ENCODE assay signal across 9 cellular contexts in the genomic region with DNA sequence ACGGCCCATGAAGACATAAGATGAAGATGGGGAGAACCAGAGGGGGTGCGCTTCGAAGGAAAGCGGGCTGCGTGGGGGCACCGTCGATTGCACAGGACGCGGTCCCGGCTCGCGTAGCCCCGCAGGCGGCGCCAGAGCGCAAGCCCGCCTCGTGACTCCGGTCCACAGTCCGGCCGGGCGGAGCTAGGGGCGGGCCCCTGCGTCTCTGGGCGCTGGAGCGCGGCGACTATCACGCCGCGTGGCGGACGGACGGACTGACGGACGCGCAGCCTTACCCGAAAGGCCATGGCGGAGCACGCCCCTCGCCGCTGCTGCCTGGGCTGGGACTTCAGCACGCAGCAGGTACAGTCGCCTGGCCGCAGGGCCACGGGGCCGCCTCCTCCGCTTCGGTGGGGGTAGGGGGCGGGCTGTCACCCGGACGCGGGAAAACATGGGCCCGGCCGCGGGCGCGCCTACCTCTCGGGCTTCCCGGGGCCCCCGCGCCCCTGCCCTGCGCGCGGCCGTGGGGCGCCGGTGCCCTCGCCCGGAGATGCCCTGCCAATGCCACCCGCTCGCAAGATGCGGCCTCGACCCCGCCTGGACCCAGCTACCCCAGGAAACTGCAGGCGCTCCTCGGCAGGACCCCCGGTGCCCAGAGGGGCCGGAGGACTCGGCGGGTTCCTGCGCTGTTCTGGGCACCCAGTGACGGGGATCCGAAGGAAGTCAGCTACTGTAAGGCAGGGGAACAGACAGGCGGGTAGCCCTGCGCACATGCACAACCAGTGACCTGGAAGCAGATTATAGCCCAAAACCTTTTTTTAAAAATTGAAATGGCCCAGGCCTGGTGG. TPM values are rescaled to one million over a fixed set of nuclear protein-coding genes. Genes with fewer than 3 reads are reported as not detected.
DNase-seq lines count a peak whose midpoint lies in the region; ATAC-seq, FAIRE-seq and TF ChIP-seq lines count a peak whose summit lies in the region.
"Had no signal": no experiment of that assay in that cellular context is flagged by ENCODE, and none has a peak within 500 bp of the region (broad histone marks: within the 10 kb centered on the region; RNA-seq: fewer than 3 reads in every experiment).

A gene (plus strand): TSS at position 202 of the 827 bp plus-strand sequence. CDS start 84 bp downstream, at position 286.

- peak within 1 kb of the TSS; percentile 32 for H3K27ac Mint-ChIP-seq in chondrocyte (ENCODE audit: unreplicated experiment)

- peak; percentile 91 for TF ChIP-seq CTCF in chondrocyte (IDR thresholded peaks at IDR 0.05)

- peak; percentile 80 for DNase-seq in ACHN
- DNase-seq in GM18507 (ENCODE audit: extremely low spot score, insufficient read length, low read depth): peak; percentile 84
- peak; percentile 38 for DNase-seq in NCI-H2171 treated with DMSO at 0.1 percent for 48 hours (lab: John Stamatoyannopoulos, UW)
- DNase-seq in activated CD4-positive, CD25-positive, alpha-beta regulatory T cell treated with anti-CD3 and anti-CD28 coated beads, Interleukin-2, amount 50 U/mL, for 72 hours: peak; percentile 81
- DNase-seq in chondrocyte (ENCODE audit: low spot score): peak; percentile 93
- peak; percentile 94 for DNase-seq in left kidney (ENCODE audit: low read depth, low spot score)
- peak; percentile 75 for DNase-seq in stimulated activated CD4-positive, alpha-beta T cell treated with anti-CD3 and anti-CD28 coated beads, Interleukin-1b, Interleukin-23, amount 100 ng/mL, for 48 hours

- ATAC-seq in HG02970 (IDR thresholded peaks at IDR 0.05; ENCODE audit: low FRiP score, unreplicated experiment): peak; percentile 94

- in situ Hi-C loops in ACHN (cut with HindIII; ENCODE audit: low pct_ligation_motif_present, low pct_unique_long_range_greater_than_20kb, low sequenced_read_pairs): no loop called here

- H3K27me3 Mint-ChIP-seq in chondrocyte (ENCODE audit: low read depth): no peaks in the 10 kb centered on the region

- H3K4me1 Mint-ChIP-seq in chondrocyte (ENCODE audit: low read depth): peaks cover 5% of the 10 kb centered on the region

- no peaks in the 10 kb centered on the region for H3K36me3 Mint-ChIP-seq in chondrocyte (ENCODE audit: low read depth)

- peak within 1 kb of the TSS; percentile 74 for H3K4me3 Mint-ChIP-seq in chondrocyte (ENCODE audit: unreplicated experiment)

- no peaks in the 10 kb centered on the region for H3K9me3 Mint-ChIP-seq in chondrocyte (ENCODE audit: low read depth)

- peak; percentile 87 for FAIRE-seq in GM18507 (lab: Jason Lieb, UNC)
- FAIRE-seq: TTC549 had no signal

RNA-seq across cellular contexts. Expression of the gene that starts here (rescaled TPM):
- total RNA-seq in chondrocyte: 3.9 to 6.8 TPM (median 4.7 TPM) in 3 replicates

Comparison
In these comparisons a context has a peak if more than half of its experiments do, and no peak if none do; other contexts are left out.
1. Peak in every context shown above with its lines: DNase-seq and ATAC-seq.
2. DNase-seq: peak in every context shown above with its lines; median percentile 94 in left kidney; 93 in chondrocyte; 84 in GM18507; 81 in activated CD4-positive, CD25-positive, alpha-beta regulatory T cell treated with anti-CD3 and anti-CD28 coated beads, Interleukin-2, amount 50 U/mL, for 72 hours; 80 in ACHN; 75 in stimulated activated CD4-positive, alpha-beta T cell treated with anti-CD3 and anti-CD28 coated beads, Interleukin-1b, Interleukin-23, amount 100 ng/mL, for 48 hours; 38 in NCI-H2171 treated with DMSO at 0.1 percent for 48 hours.